10 cellular contexts compared by ENCODE assay signal in the genomic region with DNA sequence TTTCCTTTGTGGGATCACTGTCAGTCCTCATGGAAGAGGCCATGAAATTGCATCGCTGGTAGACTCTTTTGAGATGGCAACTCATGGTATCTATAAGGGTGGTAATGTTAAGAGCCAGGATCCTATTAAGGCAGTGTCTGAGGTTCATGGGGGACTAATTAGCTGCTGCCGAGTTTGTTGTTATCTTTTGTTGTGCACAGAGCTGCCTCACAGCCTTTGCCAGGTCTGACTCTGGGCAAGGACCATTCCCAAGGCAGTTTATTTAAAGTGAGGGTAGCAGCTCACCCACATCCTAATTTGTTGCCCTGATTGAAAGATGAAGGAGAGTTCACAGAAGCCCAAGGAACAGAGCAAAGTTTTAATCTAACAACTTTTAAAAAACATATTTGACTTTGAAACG. TPM values are rescaled to one million over a fixed set of nuclear protein-coding genes. Genes with fewer than 3 reads are reported as not detected.
A peak's percentile ranks its signal among the peaks of the same experiment; 100 is the strongest.
DNase-seq lines count a peak whose midpoint lies in the region; ATAC-seq and TF ChIP-seq lines count a peak whose summit lies in the region.
"Had no signal": no experiment of that assay in that cellular context is flagged by ENCODE, and none has a peak within 500 bp of the region (broad histone marks: within the 10 kb centered on the region; RNA-seq: fewer than 3 reads in every experiment).

No MANE protein-coding gene starts in this region.

- H3K36me3 Mint-ChIP-seq in CD4-positive, alpha-beta T cell (ENCODE audit: low read depth): peaks cover 36% of the 10 kb centered on the region
- H3K36me3 Mint-ChIP-seq in IgD-negative memory B cell (peaks cover 2% of the 10 kb centered on the region), neural progenitor cell (no peaks in the 10 kb centered on the region)

- H3F3A ChIP-seq in neural progenitor cell (ENCODE audit: low read depth) (no peaks in the 10 kb centered on the region), PC-3 (ENCODE audit: low read length, unreplicated experiment) (no peaks in the 10 kb centered on the region)

- peak overlapping the region; percentile 84 for H3K27ac Mint-ChIP-seq in CD4-positive, alpha-beta T cell
- H3K27ac Mint-ChIP-seq in IgD-negative memory B cell (peak overlapping the region; percentile 24 to 73 (median 42)), neural progenitor cell (no peak overlapping the region)
- H3K27ac Mint-ChIP-seq: H9 had no signal

- BruUV-seq in PC-3 (replicated peaks; lab: Mats Ljungman, UMichigan): no TSS peak

- H2AFZ ChIP-seq in neural progenitor cell (replicated peaks) (no peak overlapping the region), PC-3 (ENCODE audit: low read length) (no peak overlapping the region)

- CTCF ChIA-PET in CD4-positive, alpha-beta T cell (lab: Charles Lee): interaction anchor here (1.2 kb wide), 1 partner anchor 21 kb away, joined by 3 read pairs; no protein-coding TSS in a partner anchor
- CTCF ChIA-PET in PC-3 (lab: Charles Lee): no interaction called here

- H3K36me3 ChIP-seq in neural progenitor cell (no peaks in the 10 kb centered on the region), PC-3 (ENCODE audit: low read depth, low read length) (no peaks in the 10 kb centered on the region)
- H3K36me3 ChIP-seq: thyroid gland had no signal

- H3K27ac ChIP-seq in CD4-positive, alpha-beta T cell (ENCODE audit: low read depth, low read length): no peak overlapping the region
- peak overlapping the region in 34 of 59 donors; percentile 2 to 78 (median 47) for H3K27ac ChIP-seq in dorsolateral prefrontal cortex
- H3K27ac ChIP-seq in neural progenitor cell: no peak overlapping the region
- H3K27ac ChIP-seq in PC-3 (ENCODE audit: low read length): no peak overlapping the region

- H3K4me3 ChIP-seq in dorsolateral prefrontal cortex (peak overlapping the region in 5 of 59 donors; percentile 0 to 17 (median 8)), neural progenitor cell (no peak overlapping the region), PC-3 (ENCODE audit: low read length) (no peak overlapping the region)
- H3K4me3 ChIP-seq: thyroid gland had no signal

- no peaks in the 10 kb centered on the region for H3K27me3 Mint-ChIP-seq in CD4-positive, alpha-beta T cell
- H3K27me3 Mint-ChIP-seq in IgD-negative memory B cell (no peaks in the 10 kb centered on the region), neural progenitor cell (ENCODE audit: insufficient read depth, low read depth) (peaks cover 17% of the 10 kb centered on the region)

- no peaks in the 10 kb centered on the region for H3K79me2 ChIP-seq in neural progenitor cell (ENCODE audit: low read depth)
- H3K79me2 ChIP-seq in PC-3 (ENCODE audit: low read length): peaks cover 75% of the 10 kb centered on the region

- H4K20me1 ChIP-seq in neural progenitor cell (ENCODE audit: low read depth) (peaks cover 8% of the 10 kb centered on the region), PC-3 (ENCODE audit: low read length) (no peaks in the 10 kb centered on the region)

- H3K4me2 ChIP-seq in neural progenitor cell (no peak overlapping the region), PC-3 (ENCODE audit: low read length) (no peak overlapping the region)

- no peaks in the 10 kb centered on the region for H3K9me2 ChIP-seq in PC-3 (replicated peaks; ENCODE audit: low read length)

- no peaks in the 10 kb centered on the region for H3K27me3 ChIP-seq in CD4-positive, alpha-beta T cell (ENCODE audit: control insufficient read depth, insufficient read depth, low read length)
- H3K27me3 ChIP-seq in dorsolateral prefrontal cortex (no peaks in the 10 kb centered on the region), neural progenitor cell (peaks cover 46% of the 10 kb centered on the region), PC-3 (ENCODE audit: low read length) (no peaks in the 10 kb centered on the region)
- H3K27me3 ChIP-seq: thyroid gland had no signal

- ATAC-seq in CD4-positive, alpha-beta T cell (ENCODE audit: poor library complexity): no peak
- ATAC-seq in sciatic nerve (no peak), HG03460 (IDR thresholded peaks at IDR 0.05; ENCODE audit: unreplicated experiment) (no peak), PC-3 (no peak)

- POLR2A ChIA-PET in CD4-positive, alpha-beta T cell (lab: Charles Lee): interaction anchor here (1.5 to 3.6 kb wide), 4 partner anchors 8 to 31 kb away, joined by 5 to 25 read pairs (median 6); a partner anchor contains a TSS
- POLR2A ChIA-PET in PC-3 (lab: Charles Lee; ENCODE audit: unreplicated experiment): no interaction called here

- peaks cover 99% of the 10 kb centered on the region for H3K4me1 Mint-ChIP-seq in CD4-positive, alpha-beta T cell (ENCODE audit: low read depth)
- H3K4me1 Mint-ChIP-seq in IgD-negative memory B cell: peaks cover 66 to 85% (median 75%) of the 10 kb centered on the region in 3 donors
- H3K4me1 Mint-ChIP-seq in neural progenitor cell: peaks cover 25% of the 10 kb centered on the region

- no peak for DNase-seq in CD4-positive, alpha-beta T cell
- no peak for DNase-seq in dorsolateral prefrontal cortex
- peak; percentile 17 for DNase-seq in neural progenitor cell (ENCODE audit: low spot score)
- no peak for DNase-seq in sciatic nerve (ENCODE audit: low spot score)
- no peak for DNase-seq in NCI-H1092 treated with DMSO at 0.1 percent for 48 hours (lab: John Stamatoyannopoulos, UW)
- no peak for DNase-seq in PC-3
- DNase-seq: H9, thyroid gland had no signal

- no peak for TF ChIP-seq CTCF in CD4-positive, alpha-beta T cell (IDR thresholded peaks at IDR 0.05)
- TF ChIP-seq CTCF in dorsolateral prefrontal cortex (IDR thresholded peaks at IDR 0.05 in 54 of 56, conservative IDR thresholded peaks at IDR 0.05 in 2 of 56; ENCODE audit: low read depth in 1 of 56, partially characterized antibody in 56 of 56): no peak
- TF ChIP-seq CTCF in neural progenitor cell (IDR thresholded peaks at IDR 0.05): no peak
- TF ChIP-seq CTCF in PC-3 (conservative IDR thresholded peaks at IDR 0.05; ENCODE audit: low read depth, low read length): no peak

- H3K4me3 Mint-ChIP-seq in CD4-positive, alpha-beta T cell: peak overlapping the region; percentile 32
- H3K4me3 Mint-ChIP-seq in IgD-negative memory B cell: peak overlapping the region in 3 of 4 donors; percentile 4 to 75 (median 51)
- no peak overlapping the region for H3K4me3 Mint-ChIP-seq in neural progenitor cell
- H3K4me3 Mint-ChIP-seq: H9 had no signal

- no peaks in the 10 kb centered on the region for H3K9me3 Mint-ChIP-seq in CD4-positive, alpha-beta T cell
- no peaks in the 10 kb centered on the region for H3K9me3 Mint-ChIP-seq in IgD-negative memory B cell
- no peaks in the 10 kb centered on the region for H3K9me3 Mint-ChIP-seq in neural progenitor cell
- H3K9me3 Mint-ChIP-seq: H9 had no signal

- H3K4me1 ChIP-seq in neural progenitor cell: peaks cover 17% of the 10 kb centered on the region
- peaks cover 10% of the 10 kb centered on the region for H3K4me1 ChIP-seq in PC-3 (ENCODE audit: insufficient read depth, low read length)

- intact Hi-C loops in CD4-positive, alpha-beta T cell (cut with DNase I, micrococcal nuclease): loop anchor here in 1 of 2 experiments (2.0 kb wide), 1 partner anchor 14 kb away; no protein-coding TSS in a partner anchor
- intact Hi-C loops in dorsolateral prefrontal cortex (cut with DNase I) (loop anchor here in 1 of 2 donors (10.0 kb wide), 1 partner anchor 822 kb away; a partner anchor contains a TSS), sciatic nerve (cut with DNase I) (no loop called here), PC-3 (cut with micrococcal nuclease) (no loop called here)

- H3K9ac ChIP-seq in neural progenitor cell (no peak overlapping the region), PC-3 (ENCODE audit: low read length) (no peak overlapping the region)

- no peaks in the 10 kb centered on the region for H3K9me3 ChIP-seq in CD4-positive, alpha-beta T cell (ENCODE audit: control insufficient read depth, low read length)
- H3K9me3 ChIP-seq in neural progenitor cell (ENCODE audit: low read depth) (no peaks in the 10 kb centered on the region), PC-3 (ENCODE audit: low read length) (no peaks in the 10 kb centered on the region)
- H3K9me3 ChIP-seq: thyroid gland had no signal

RNA-seq across cellular contexts. Expression of a gene that starts 7.9 kb away (rescaled TPM):
- total RNA-seq in CD4-positive, alpha-beta T cell: 100 to 1,000 TPM; 268 to 272 TPM
- 24.9 TPM for polyA plus RNA-seq in IgD-negative memory B cell
- total RNA-seq in dorsolateral prefrontal cortex (100 to 1,000 TPM; 186 to 408 (median 285) TPM), neural progenitor cell (ENCODE audit: low replicate concordance) (2.3 and 4.2 TPM in 2 replicates), sciatic nerve (198 TPM), PC-3 (2014; rRNA removed) (27.9 and 36.4 TPM in 2 replicates)

Comparison
In these comparisons a context has a peak if more than half of its experiments do, and no peak if none do; other contexts are left out.
1. H3K27ac ChIP-seq: peak in dorsolateral prefrontal cortex (34 of 59); none in CD4-positive, alpha-beta T cell (single experiment), neural progenitor cell (single experiment) and PC-3 (single experiment).